In the genomic region with DNA sequence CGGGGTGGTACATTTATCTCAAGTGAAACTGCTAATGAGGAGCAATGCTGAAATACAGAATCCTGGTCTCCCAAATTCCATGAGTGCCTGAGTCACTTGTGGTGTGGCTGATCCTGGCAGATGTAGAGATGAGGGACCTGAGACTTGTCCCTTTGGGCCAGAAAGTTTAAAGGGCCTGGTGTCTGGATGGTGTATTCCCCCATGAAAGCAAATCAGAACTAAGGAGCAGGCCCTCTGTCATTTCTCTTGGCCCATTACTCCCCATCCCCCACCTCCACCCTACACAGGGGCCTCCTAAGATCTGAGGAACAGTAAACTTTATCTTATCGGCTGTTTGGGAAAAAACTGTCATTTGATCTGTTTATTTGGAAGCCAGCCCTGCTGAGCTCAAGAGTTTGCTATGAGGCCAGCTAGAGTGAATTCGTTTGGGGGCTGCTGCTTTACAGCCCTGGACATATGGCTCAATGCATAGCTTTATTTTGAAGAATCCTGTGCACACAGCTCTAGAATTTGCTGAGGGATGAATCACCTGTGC, we compare ENCODE assay signal across 1 cellular context.
TF ChIP-seq lines count a peak whose summit lies in the region.

No MANE protein-coding gene starts in this region.

TF ChIP-seq in GM23338, 12 proteins besides CTCF, POLR2A, EP300 and RAD21 (continued from another document):
- TF ChIP-seq, protein P1, sequence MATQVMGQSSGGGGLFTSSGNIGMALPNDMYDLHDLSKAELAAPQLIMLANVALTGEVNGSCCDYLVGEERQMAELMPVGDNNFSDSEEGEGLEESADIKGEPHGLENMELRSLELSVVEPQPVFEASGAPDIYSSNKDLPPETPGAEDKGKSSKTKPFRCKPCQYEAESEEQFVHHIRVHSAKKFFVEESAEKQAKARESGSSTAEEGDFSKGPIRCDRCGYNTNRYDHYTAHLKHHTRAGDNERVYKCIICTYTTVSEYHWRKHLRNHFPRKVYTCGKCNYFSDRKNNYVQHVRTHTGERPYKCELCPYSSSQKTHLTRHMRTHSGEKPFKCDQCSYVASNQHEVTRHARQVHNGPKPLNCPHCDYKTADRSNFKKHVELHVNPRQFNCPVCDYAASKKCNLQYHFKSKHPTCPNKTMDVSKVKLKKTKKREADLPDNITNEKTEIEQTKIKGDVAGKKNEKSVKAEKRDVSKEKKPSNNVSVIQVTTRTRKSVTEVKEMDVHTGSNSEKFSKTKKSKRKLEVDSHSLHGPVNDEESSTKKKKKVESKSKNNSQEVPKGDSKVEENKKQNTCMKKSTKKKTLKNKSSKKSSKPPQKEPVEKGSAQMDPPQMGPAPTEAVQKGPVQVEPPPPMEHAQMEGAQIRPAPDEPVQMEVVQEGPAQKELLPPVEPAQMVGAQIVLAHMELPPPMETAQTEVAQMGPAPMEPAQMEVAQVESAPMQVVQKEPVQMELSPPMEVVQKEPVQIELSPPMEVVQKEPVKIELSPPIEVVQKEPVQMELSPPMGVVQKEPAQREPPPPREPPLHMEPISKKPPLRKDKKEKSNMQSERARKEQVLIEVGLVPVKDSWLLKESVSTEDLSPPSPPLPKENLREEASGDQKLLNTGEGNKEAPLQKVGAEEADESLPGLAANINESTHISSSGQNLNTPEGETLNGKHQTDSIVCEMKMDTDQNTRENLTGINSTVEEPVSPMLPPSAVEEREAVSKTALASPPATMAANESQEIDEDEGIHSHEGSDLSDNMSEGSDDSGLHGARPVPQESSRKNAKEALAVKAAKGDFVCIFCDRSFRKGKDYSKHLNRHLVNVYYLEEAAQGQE (IDR thresholded peaks at IDR 0.05; ENCODE audit: unreplicated experiment): no peak
- TF ChIP-seq, protein P2, sequence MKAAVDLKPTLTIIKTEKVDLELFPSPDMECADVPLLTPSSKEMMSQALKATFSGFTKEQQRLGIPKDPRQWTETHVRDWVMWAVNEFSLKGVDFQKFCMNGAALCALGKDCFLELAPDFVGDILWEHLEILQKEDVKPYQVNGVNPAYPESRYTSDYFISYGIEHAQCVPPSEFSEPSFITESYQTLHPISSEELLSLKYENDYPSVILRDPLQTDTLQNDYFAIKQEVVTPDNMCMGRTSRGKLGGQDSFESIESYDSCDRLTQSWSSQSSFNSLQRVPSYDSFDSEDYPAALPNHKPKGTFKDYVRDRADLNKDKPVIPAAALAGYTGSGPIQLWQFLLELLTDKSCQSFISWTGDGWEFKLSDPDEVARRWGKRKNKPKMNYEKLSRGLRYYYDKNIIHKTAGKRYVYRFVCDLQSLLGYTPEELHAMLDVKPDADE (IDR thresholded peaks at IDR 0.05): no peak
- TF ChIP-seq ZNF331 (CRISPR knock-in tag; IDR thresholded peaks at IDR 0.05; ENCODE audit: low read depth): no peak
- no peak for TF ChIP-seq EZH2 (IDR thresholded peaks at IDR 0.05; ENCODE audit: low read depth, unreplicated experiment)
- TF ChIP-seq JUNB (IDR thresholded peaks at IDR 0.05; ENCODE audit: unreplicated experiment): no peak
